ENCODE assay signal across 20 cellular contexts in the genomic region with DNA sequence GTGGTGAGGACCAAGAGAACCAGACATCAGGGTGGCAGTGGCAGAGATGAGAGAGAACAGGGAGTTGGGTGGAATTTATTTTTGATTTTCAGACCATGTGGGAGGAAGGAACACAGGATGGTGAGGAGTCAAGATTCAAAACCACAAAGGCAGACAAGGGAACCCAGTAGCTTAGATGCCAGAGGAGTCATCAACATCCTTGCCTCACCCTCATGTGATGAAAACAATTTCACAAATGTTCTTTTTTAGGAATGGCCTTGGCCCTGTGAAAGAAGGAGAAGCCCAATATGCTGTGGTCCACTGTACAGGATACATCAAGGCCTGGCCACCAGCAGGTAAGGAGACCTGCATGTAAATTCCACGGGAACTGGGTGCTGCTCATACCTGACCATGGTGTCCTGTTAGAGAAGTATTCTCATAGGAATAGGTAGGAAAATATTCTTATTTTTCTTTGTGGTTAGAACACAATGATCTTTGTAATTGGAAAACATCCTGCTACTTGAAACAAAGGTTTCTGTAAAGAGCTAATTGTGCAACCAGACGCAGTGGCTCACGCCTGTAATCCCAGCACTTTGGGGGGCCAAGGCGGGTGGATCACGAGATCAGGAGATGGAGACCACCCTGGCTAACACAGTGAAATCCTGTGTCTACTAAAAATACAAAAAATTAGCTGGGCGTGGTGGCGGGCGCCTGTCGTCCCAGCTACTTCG.
DNase-seq lines count a peak whose midpoint lies in the region; ATAC-seq and TF ChIP-seq lines count a peak whose summit lies in the region.
"Had no signal": no experiment of that assay in that cellular context is flagged by ENCODE, and none has a peak within 500 bp of the region (broad histone marks: within the 10 kb centered on the region; RNA-seq: fewer than 3 reads in every experiment).

No MANE protein-coding gene starts in this region.

- peaks cover 8% of the 10 kb centered on the region for H3K4me1 Mint-ChIP-seq in nephron progenitor cell
- H3K4me1 Mint-ChIP-seq: CD14-positive monocyte, memory B cell had no signal

- no peak overlapping the region for H3K4me3 ChIP-seq in AG09309 (ENCODE audit: control insufficient read depth, low read depth, low read length)
- no peak overlapping the region for H3K4me3 ChIP-seq in choroid plexus epithelial cell (ENCODE audit: low read depth, low read length)
- H3K4me3 ChIP-seq: coronary artery, spleen, stomach had no signal

- H3K27me3 Mint-ChIP-seq in nephron progenitor cell (ENCODE audit: low read depth, poor library complexity): no peaks in the 10 kb centered on the region

- TF ChIP-seq CTCF in AG09309 (IDR thresholded peaks at IDR 0.05; ENCODE audit: control insufficient read depth, insufficient read depth, low read depth, low read length, missing control alignments): no peak
- no peak for TF ChIP-seq CTCF in choroid plexus epithelial cell (conservative IDR thresholded peaks at IDR 0.05; ENCODE audit: low read depth, low read length)
- no peak for TF ChIP-seq CTCF in nephron progenitor cell (IDR thresholded peaks at IDR 0.05)

- ATAC-seq in HG02763 (IDR thresholded peaks at IDR 0.05; ENCODE audit: unreplicated experiment) (no peak), HG03139 (IDR thresholded peaks at IDR 0.05; ENCODE audit: unreplicated experiment) (no peak), left lobe of liver (no peak)
- ATAC-seq: activated CD4-positive, alpha-beta T cell treated with anti-CD3 and anti-CD28 coated beads for 36 hours; esophagus mucosa had no signal

- H3K36me3 Mint-ChIP-seq in nephron progenitor cell (ENCODE audit: low read depth): peaks cover 71% of the 10 kb centered on the region
- H3K36me3 Mint-ChIP-seq: activated naive CD8-positive, alpha-beta T cell treated with anti-CD3 and anti-CD28 coated beads for 36 hours; CD14-positive monocyte; memory B cell had no signal

- DNase-seq in AG09309 (ENCODE audit: low read depth) (peak; percentile 66), HS-5 (ENCODE audit: low read depth) (peak; percentile 51), choroid plexus epithelial cell (ENCODE audit: low read depth) (peak; percentile 91), nephron progenitor cell (no peak), NCI-H446 (lab: John Stamatoyannopoulos, UW) (no peak), left lobe of liver (ENCODE audit: low spot score) (no peak)
- DNase-seq: activated CD4-positive, alpha-beta T cell treated with anti-CD3 and anti-CD28 coated beads for 36 hours; activated naive CD8-positive, alpha-beta T cell treated with anti-CD3 and anti-CD28 coated beads for 36 hours; DMS79; MM.1S; NCI-H2029 treated with DMSO at 0.1 percent for 48 hours; nucleus accumbens; spleen; stomach had no signal

- no peak overlapping the region for H3K4me3 Mint-ChIP-seq in nephron progenitor cell
- H3K4me3 Mint-ChIP-seq: activated CD4-positive, alpha-beta T cell treated with anti-CD3 and anti-CD28 coated beads for 36 hours; activated naive CD8-positive, alpha-beta T cell treated with anti-CD3 and anti-CD28 coated beads for 36 hours; CD14-positive monocyte; memory B cell had no signal

- H3K9me3 Mint-ChIP-seq in nephron progenitor cell: peaks cover 35% of the 10 kb centered on the region

- H3K27ac Mint-ChIP-seq in nephron progenitor cell: peak overlapping the region; percentile 11
- H3K27ac Mint-ChIP-seq: activated CD4-positive, alpha-beta T cell treated with anti-CD3 and anti-CD28 coated beads for 36 hours; activated naive CD8-positive, alpha-beta T cell treated with anti-CD3 and anti-CD28 coated beads for 36 hours; memory B cell had no signal

Comparison
In these comparisons a context has a peak if more than half of its experiments do, and no peak if none do; other contexts are left out.
1. DNase-seq: peak in AG09309 (single experiment), HS-5 (single experiment) and choroid plexus epithelial cell (single experiment); none in nephron progenitor cell (single experiment), NCI-H446 (0 of 2) and left lobe of liver (single experiment).